In genomic region chr5:77797133-77797532, GRCh38 we compare ENCODE assay signal across 23 cellular contexts.
"Had no signal": no experiment of that assay in that cellular context is flagged by ENCODE, and none has a peak within 500 bp of the region (broad histone marks: within the 10 kb centered on the region; RNA-seq: fewer than 3 reads in every experiment).

No MANE protein-coding gene starts in this region.

- H3K27ac ChIP-seq: breast epithelium had no signal

- H3K4me3 ChIP-seq: breast epithelium had no signal

- H3K36me3 ChIP-seq: breast epithelium had no signal

- H3K27ac Mint-ChIP-seq: activated CD8-positive, alpha-beta memory T cell treated with anti-CD3 and anti-CD28 coated beads, Interleukin-2, amount 10 ng/mL, durations not matched to agents 7 days and 5 days; activated naive CD8-positive, alpha-beta T cell; activated T-cell treated with anti-CD3 and anti-CD28 coated beads, Interleukin-2, amount 50 U/mL, for 24 hours; IgD-negative memory B cell; T-helper 1 cell treated with Interleukin-12 subunit alpha and Interleukin-12 subunit beta and Interleukin-4 antibody, amounts not matched to agents 30 μg/mL and 1 μg/mL, for 36 hours; WTC11 had no signal

- H3K4me3 Mint-ChIP-seq: activated CD8-positive, alpha-beta memory T cell treated with anti-CD3 and anti-CD28 coated beads, Interleukin-2, amount 10 ng/mL, durations not matched to agents 7 days and 5 days; activated naive CD8-positive, alpha-beta T cell; activated T-cell treated with anti-CD3 and anti-CD28 coated beads, Interleukin-2, amount 50 U/mL, for 24 hours; IgD-negative memory B cell; T-helper 1 cell treated with Interleukin-12 subunit alpha and Interleukin-12 subunit beta and Interleukin-4 antibody, amounts not matched to agents 30 μg/mL and 1 μg/mL, for 36 hours; WTC11 had no signal

- DNase-seq: activated CD4-positive, alpha-beta T cell treated with anti-CD3 and anti-CD28 coated beads for 48 hours; activated CD4-positive, alpha-beta T cell treated with anti-CD3 and anti-CD28 coated beads, Interleukin-2, amount 50 U/mL, for 4 hours; activated CD4-positive, CD25-positive, alpha-beta regulatory T cell treated with anti-CD3 and anti-CD28 coated beads, Interleukin-2, amount 50 U/mL, for 72 hours; activated CD8-positive, alpha-beta memory T cell treated with anti-CD3 and anti-CD28 coated beads, Interleukin-2, amount 10 ng/mL, durations not matched to agents 7 days and 5 days; activated effector memory CD4-positive, alpha-beta T cell treated with anti-CD3 and anti-CD28 coated beads, Interleukin-2, amount 50 U/mL, for 16 hours; activated naive CD4-positive, alpha-beta T cell treated with Interleukin-2 at 50 U/mL for 16 hours; activated T-cell treated with anti-CD3 and anti-CD28 coated beads, Interleukin-2, amount 50 U/mL, for 24 hours; aorta; KG1; NCI-H1092; NCI-H1417; NCI-H1694; NCI-H2029; NCI-H2107; NCI-H2171 treated with DMSO at 0.1 percent for 48 hours; NCI-H226; PC-3; SHP77 had no signal

- H3K4me1 ChIP-seq: breast epithelium had no signal

- H3K36me3 Mint-ChIP-seq: activated naive CD8-positive, alpha-beta T cell had no signal

- H3K27me3 ChIP-seq: breast epithelium had no signal

- H3K4me1 Mint-ChIP-seq: WTC11 had no signal

- ATAC-seq: activated CD8-positive, alpha-beta memory T cell treated with anti-CD3 and anti-CD28 coated beads, Interleukin-2, amount 10 ng/mL, durations not matched to agents 7 days and 5 days; PC-3; WTC11 had no signal
